1 cellular context compared by ENCODE assay signal in genomic region chr22:22425783-22426624, GRCh38.
TF ChIP-seq lines count a peak whose summit lies in the region.

No MANE protein-coding gene starts in this region.

TF ChIP-seq in HepG2, 621 proteins besides CTCF, POLR2A, EP300 and RAD21 (continued from another document and continues in another):
- TF ChIP-seq ZNF704 (CRISPR knock-in tag; IDR thresholded peaks at IDR 0.05; ENCODE audit: borderline replicate concordance) (no peak), ELK4 (CRISPR knock-in tag; IDR thresholded peaks at IDR 0.05; ENCODE audit: borderline replicate concordance) (no peak), MBNL3 (CRISPR knock-in tag; conservative IDR thresholded peaks at IDR 0.05) (no peak), ZNF558 (CRISPR knock-in tag; IDR thresholded peaks at IDR 0.05; ENCODE audit: borderline replicate concordance) (no peak), ZNF20 (CRISPR knock-in tag; IDR thresholded peaks at IDR 0.05) (no peak), ZBTB8A (CRISPR knock-in tag; IDR thresholded peaks at IDR 0.05; ENCODE audit: borderline replicate concordance, low read depth) (no peak), ZNF589 (CRISPR knock-in tag; conservative IDR thresholded peaks at IDR 0.05) (no peak), ATM (IDR thresholded peaks at IDR 0.05; ENCODE audit: borderline replicate concordance) (no peak), ZNF816 (CRISPR knock-in tag; IDR thresholded peaks at IDR 0.05; ENCODE audit: borderline replicate concordance) (no peak), ZBTB7B (CRISPR knock-in tag; IDR thresholded peaks at IDR 0.05) (0 out of 2 replicates have a peak, but pooled peaks have one; percentile 34), ZMYM3 (CRISPR knock-in tag; IDR thresholded peaks at IDR 0.05) (0 out of 2 replicates have a peak, but pooled peaks have one; percentile 22), HOXA7 (CRISPR knock-in tag; IDR thresholded peaks at IDR 0.05) (no peak), ZNF572 (CRISPR knock-in tag; IDR thresholded peaks at IDR 0.05) (peak; percentile 84; the same call in 1 of the 2 replicates), AGO1 (IDR thresholded peaks at IDR 0.05; ENCODE audit: low read depth, low read length, poor library complexity, severe bottlenecking) (no peak), RXRB (CRISPR knock-in tag; IDR thresholded peaks at IDR 0.05; ENCODE audit: borderline replicate concordance) (peak; percentile 67; the same call in 1 of the 2 replicates), TBP (CRISPR knock-in tag; IDR thresholded peaks at IDR 0.05) (no peak), MED1 (CRISPR knock-in tag; IDR thresholded peaks at IDR 0.05) (peak; percentile 58; the same call in 1 of the 2 replicates), STAT6 (CRISPR knock-in tag; IDR thresholded peaks at IDR 0.05; ENCODE audit: borderline replicate concordance) (no peak), ZMYM2 (CRISPR knock-in tag; IDR thresholded peaks at IDR 0.05) (no peak), HNRNPH1 (optimal IDR thresholded peaks at IDR 0.05; ENCODE audit: low read depth, low read length) (no peak), MATR3 (CRISPR knock-in tag; IDR thresholded peaks at IDR 0.05) (no peak), ZNF326 (CRISPR knock-in tag; IDR thresholded peaks at IDR 0.05; ENCODE audit: borderline replicate concordance) (no peak), ZNF547 (CRISPR knock-in tag; IDR thresholded peaks at IDR 0.05) (no peak), ZBTB39 (CRISPR knock-in tag; IDR thresholded peaks at IDR 0.05) (no peak), KLF9 (CRISPR knock-in tag; IDR thresholded peaks at IDR 0.05; ENCODE audit: low read depth) (no peak), HMGXB3 (CRISPR knock-in tag; IDR thresholded peaks at IDR 0.05; ENCODE audit: borderline replicate concordance) (no peak), ZNF737 (CRISPR knock-in tag; IDR thresholded peaks at IDR 0.05; ENCODE audit: borderline replicate concordance) (no peak), ZNF740 (CRISPR knock-in tag; IDR thresholded peaks at IDR 0.05) (no peak), ZNF841 (CRISPR knock-in tag; IDR thresholded peaks at IDR 0.05; ENCODE audit: borderline replicate concordance) (no peak), ZNF124 (CRISPR knock-in tag; IDR thresholded peaks at IDR 0.05) (no peak), ZNF777 (CRISPR knock-in tag; IDR thresholded peaks at IDR 0.05) (no peak), HBP1 (CRISPR knock-in tag; IDR thresholded peaks at IDR 0.05; ENCODE audit: low read depth) (no peak), SP1 (IDR thresholded peaks at IDR 0.05) (no peak), SP1 (CRISPR knock-in tag; IDR thresholded peaks at IDR 0.05) (no peak), SIX1 (CRISPR knock-in tag; IDR thresholded peaks at IDR 0.05; ENCODE audit: borderline replicate concordance) (no peak), ZNF496 (CRISPR knock-in tag; IDR thresholded peaks at IDR 0.05; ENCODE audit: insufficient replicate concordance) (no peak), ATAD3A (CRISPR knock-in tag; IDR thresholded peaks at IDR 0.05) (no peak), ARID5B (CRISPR knock-in tag; IDR thresholded peaks at IDR 0.05) (peak; percentile 74; the same call in 1 of the 2 replicates), ELF1 (CRISPR knock-in tag; IDR thresholded peaks at IDR 0.05) (peak; percentile 27; the same call in 1 of the 2 replicates), ZFP37 (CRISPR knock-in tag; IDR thresholded peaks at IDR 0.05; ENCODE audit: borderline replicate concordance) (no peak), NR3C1 (CRISPR knock-in tag; IDR thresholded peaks at IDR 0.05) (no peak), ZNF546 (CRISPR knock-in tag; conservative IDR thresholded peaks at IDR 0.05) (no peak), BCL3 (CRISPR knock-in tag; IDR thresholded peaks at IDR 0.05) (no peak)
